In genomic region chr9:69204378-69204777, GRCh38 we compare ENCODE assay signal across 1 cellular context.
TF ChIP-seq lines count a peak whose summit lies in the region.

No MANE protein-coding gene starts in this region.

TF ChIP-seq in H1, 55 proteins besides CTCF, POLR2A, EP300 and RAD21:
- TF ChIP-seq MAFK (IDR thresholded peaks at IDR 0.05; ENCODE audit: low read depth, low read length) (peak; percentile 81), RBBP5 (IDR thresholded peaks at IDR 0.05; ENCODE audit: borderline replicate concordance, low read depth, low read length) (no peak), CHD7 (IDR thresholded peaks at IDR 0.05; ENCODE audit: insufficient replicate concordance, low read length) (no peak)
